Comparison of ENCODE assay signal across 19 cellular contexts in genomic region chr1:201318504-201319340, GRCh38. TPM values are rescaled to one million over a fixed set of nuclear protein-coding genes. Genes with fewer than 3 reads are reported as not detected.
"Had no signal": no experiment of that assay in that cellular context is flagged by ENCODE, and none has a peak within 500 bp of the region (broad histone marks: within the 10 kb centered on the region; RNA-seq: fewer than 3 reads in every experiment).

No MANE protein-coding gene starts in this region.

- H3K36me3 ChIP-seq: adrenal gland, gastrocnemius medialis, heart left ventricle, right atrium auricular region, WERI-Rb-1 had no signal

- H3K4me1 ChIP-seq: adrenal gland, gastrocnemius medialis, heart left ventricle, right atrium auricular region had no signal

- H3K4me3 ChIP-seq: adrenal gland, gastrocnemius medialis, heart left ventricle, right atrium auricular region, smooth muscle cell had no signal

- H3K4me1 Mint-ChIP-seq: activated CD4-positive, alpha-beta memory T cell treated with anti-CD3 and anti-CD28 coated beads, Interleukin-2, amount 10 ng/mL, durations not matched to agents 7 days and 5 days; activated CD4-positive, alpha-beta T cell treated with anti-CD3 and anti-CD28 coated beads for 36 hours; activated naive CD4-positive, alpha-beta T cell treated with anti-CD3 and anti-CD28 coated beads, Interleukin-2, amount 50 U/mL, for 24 hours; naive thymus-derived CD8-positive, alpha-beta T cell had no signal

- ATAC-seq: activated CD4-positive, alpha-beta T cell treated with anti-CD3 and anti-CD28 coated beads for 36 hours; gastrocnemius medialis; heart left ventricle; naive thymus-derived CD8-positive, alpha-beta T cell; stimulated activated naive CD8-positive, alpha-beta T cell treated with anti-CD3 and anti-CD28 coated beads, Interleukin-15, Interleukin-2, amounts not matched to agents 100 U/mL and 50 U/mL, for 24 hours had no signal

- H3K27me3 ChIP-seq: adrenal gland, gastrocnemius medialis, right atrium auricular region had no signal

- H3K27ac ChIP-seq: adrenal gland, gastrocnemius medialis, heart left ventricle, right atrium auricular region, WERI-Rb-1 had no signal

- H3K27me3 Mint-ChIP-seq: activated naive CD4-positive, alpha-beta T cell treated with anti-CD3 and anti-CD28 coated beads, Interleukin-2, amount 50 U/mL, for 24 hours had no signal

- H3K27ac Mint-ChIP-seq: activated CD4-positive, alpha-beta memory T cell treated with anti-CD3 and anti-CD28 coated beads, Interleukin-2, amount 10 ng/mL, durations not matched to agents 7 days and 5 days; activated CD4-positive, alpha-beta T cell treated with anti-CD3 and anti-CD28 coated beads for 36 hours; activated naive CD4-positive, alpha-beta T cell treated with anti-CD3 and anti-CD28 coated beads, Interleukin-2, amount 50 U/mL, for 24 hours; activated T-cell treated with anti-CD3 and anti-CD28 coated beads, Interleukin-2, amount 50 U/mL, for 24 hours; naive thymus-derived CD8-positive, alpha-beta T cell; type B pancreatic cell had no signal

- H3K4me3 Mint-ChIP-seq: activated CD4-positive, alpha-beta memory T cell treated with anti-CD3 and anti-CD28 coated beads, Interleukin-2, amount 10 ng/mL, durations not matched to agents 7 days and 5 days; activated CD4-positive, alpha-beta T cell treated with anti-CD3 and anti-CD28 coated beads for 36 hours; activated naive CD4-positive, alpha-beta T cell treated with anti-CD3 and anti-CD28 coated beads, Interleukin-2, amount 50 U/mL, for 24 hours; activated T-cell treated with anti-CD3 and anti-CD28 coated beads, Interleukin-2, amount 50 U/mL, for 24 hours; naive thymus-derived CD8-positive, alpha-beta T cell; type B pancreatic cell had no signal

- DNase-seq: activated CD4-positive, alpha-beta memory T cell treated with anti-CD3 and anti-CD28 coated beads, Interleukin-2, amount 10 ng/mL, durations not matched to agents 7 days and 5 days; activated CD4-positive, alpha-beta T cell treated with anti-CD3 and anti-CD28 coated beads for 36 hours; activated T-cell treated with anti-CD3 and anti-CD28 coated beads, Interleukin-2, amount 50 U/mL, for 24 hours; adrenal gland; central memory CD4-positive, alpha-beta T cell; cortex of kidney; effector CD4-positive, alpha-beta T cell; gastrocnemius medialis; heart left ventricle; naive thymus-derived CD8-positive, alpha-beta T cell; stimulated activated naive CD8-positive, alpha-beta T cell treated with anti-CD3 and anti-CD28 coated beads, Interleukin-15, Interleukin-2, amounts not matched to agents 100 U/mL and 50 U/mL, for 24 hours; WERI-Rb-1 had no signal

- H3K9me3 Mint-ChIP-seq: activated CD4-positive, alpha-beta memory T cell treated with anti-CD3 and anti-CD28 coated beads, Interleukin-2, amount 10 ng/mL, durations not matched to agents 7 days and 5 days; activated naive CD4-positive, alpha-beta T cell treated with anti-CD3 and anti-CD28 coated beads, Interleukin-2, amount 50 U/mL, for 24 hours; activated T-cell treated with anti-CD3 and anti-CD28 coated beads, Interleukin-2, amount 50 U/mL, for 24 hours; naive thymus-derived CD8-positive, alpha-beta T cell; type B pancreatic cell had no signal

- H3K9me3 ChIP-seq: adrenal gland, gastrocnemius medialis, heart left ventricle, right atrium auricular region had no signal

- H3K36me3 Mint-ChIP-seq: activated naive CD4-positive, alpha-beta T cell treated with anti-CD3 and anti-CD28 coated beads, Interleukin-2, amount 50 U/mL, for 24 hours; naive thymus-derived CD8-positive, alpha-beta T cell; type B pancreatic cell had no signal

- H3K4me2 ChIP-seq: smooth muscle cell had no signal

RNA-seq across cellular contexts. Expression of gene PKP1, which starts 35.4 kb away (rescaled TPM):
- total RNA-seq: activated CD4-positive, alpha-beta memory T cell treated with anti-CD3 and anti-CD28 coated beads, Interleukin-2, amount 10 ng/mL, durations not matched to agents 7 days and 5 days; activated CD4-positive, alpha-beta T cell treated with anti-CD3 and anti-CD28 coated beads for 36 hours; lung microvascular endothelial cell; mononuclear cell; naive thymus-derived CD8-positive, alpha-beta T cell; T-helper 1 cell treated with Interleukin-12 subunit alpha and Interleukin-12 subunit beta and Interleukin-4 antibody, amounts not matched to agents 30 ng/mL and 1 ng/mL, for 36 hours had no signal
- polyA plus RNA-seq: naive thymus-derived CD8-positive, alpha-beta T cell had no signal

RNA-seq across cellular contexts. Expression of gene TNNT2, which starts 58.8 kb away (rescaled TPM):
- total RNA-seq: activated CD4-positive, alpha-beta memory T cell treated with anti-CD3 and anti-CD28 coated beads, Interleukin-2, amount 10 ng/mL, durations not matched to agents 7 days and 5 days; activated CD4-positive, alpha-beta T cell treated with anti-CD3 and anti-CD28 coated beads for 36 hours; lung microvascular endothelial cell; naive thymus-derived CD8-positive, alpha-beta T cell; T-helper 1 cell treated with Interleukin-12 subunit alpha and Interleukin-12 subunit beta and Interleukin-4 antibody, amounts not matched to agents 30 ng/mL and 1 ng/mL, for 36 hours had no signal
- polyA plus RNA-seq: naive thymus-derived CD8-positive, alpha-beta T cell had no signal
